Comparison of ENCODE assay signal across 15 cellular contexts in genomic region chr1:224510880-224511645, GRCh38.
DNase-seq lines count a peak whose midpoint lies in the region; ATAC-seq and TF ChIP-seq lines count a peak whose summit lies in the region.
"Had no signal": no experiment of that assay in that cellular context is flagged by ENCODE, and none has a peak within 500 bp of the region (broad histone marks: within the 10 kb centered on the region; RNA-seq: fewer than 3 reads in every experiment).

No MANE protein-coding gene starts in this region.

- no peak overlapping the region for H3K4me2 ChIP-seq in GM23338

- TF ChIP-seq CTCF in AG10803 (conservative IDR thresholded peaks at IDR 0.05; ENCODE audit: low read length) (no peak), GM23338 (conservative IDR thresholded peaks at IDR 0.05; ENCODE audit: low read depth in 2 of 2) (no peak), tibial nerve (IDR thresholded peaks at IDR 0.05) (no peak)

- no peak for TF ChIP-seq POLR2A in tibial nerve (IDR thresholded peaks at IDR 0.05)

- peak; percentile 64 for DNase-seq in AG10803 (ENCODE audit: low read depth)
- DNase-seq in GM23338 (ENCODE audit: low spot score) = no peak
- peak; percentile 29 for DNase-seq in SK-N-DZ (ENCODE audit: low spot score)
- peak; percentile 87 for DNase-seq in fibroblast of peridontal ligament (ENCODE audit: extremely low read depth)
- no peak for DNase-seq in tibial nerve (ENCODE audit: low spot score in 2 of 2)
- DNase-seq in NCI-H345 treated with DMSO at 0.1 percent for 48 hours (lab: John Stamatoyannopoulos, UW; ENCODE audit: unreplicated experiment) = no peak
- no peak for DNase-seq in NCI-H446 (lab: John Stamatoyannopoulos, UW)
- DNase-seq in stimulated activated CD4-positive, alpha-beta T cell treated with anti-CD3 and anti-CD28 coated beads, Interleukin-4, amount 100 ng/mL, for 4 hours = no peak
- DNase-seq: activated CD4-positive, alpha-beta T cell treated with anti-CD3 and anti-CD28 coated beads for 1 hour; NCI-H1048; NCI-H510A treated with DMSO at 0.1 percent for 48 hours; posterior cingulate gyrus; SHP77 treated with DMSO at 0.1 percent for 48 hours had no signal

- no peaks in the 10 kb centered on the region for H3K9me3 ChIP-seq in tibial nerve

- H3K4me3 ChIP-seq in AG10803 (ENCODE audit: low read length) = no peak overlapping the region
- no peak overlapping the region for H3K4me3 ChIP-seq in GM23338
- H3K4me3 ChIP-seq in tibial nerve = no peak overlapping the region

- H3K9me3 Mint-ChIP-seq in GM23338 = no peaks in the 10 kb centered on the region
- H3K9me3 Mint-ChIP-seq: mesothelial cell of epicardium; stimulated activated effector memory CD8-positive, alpha-beta T cell treated with anti-CD3 and anti-CD28 coated beads, Interleukin-12 subunit alpha, Interleukin-12 subunit beta, amount 100 ng/mL, for 72 hours had no signal

- H3K4me1 Mint-ChIP-seq in GM23338 = peaks cover 18% of the 10 kb centered on the region

- H3K27ac ChIP-seq in GM23338 (ENCODE audit: low read depth) = no peak overlapping the region
- H3K27ac ChIP-seq in tibial nerve = no peak overlapping the region

- no peaks in the 10 kb centered on the region for H3F3A ChIP-seq in GM23338 (replicated peaks; ENCODE audit: low read depth)

- WGBS in tibial nerve, 2 donors = 65 to 66% methylated on average over 4 of the region's 4 CpGs

- H3K9me2 ChIP-seq in GM23338 (ENCODE audit: insufficient read depth) = no peaks in the 10 kb centered on the region

- H3K36me3 ChIP-seq in GM23338 (ENCODE audit: insufficient read depth) (no peaks in the 10 kb centered on the region), tibial nerve (no peaks in the 10 kb centered on the region)

- H2AFZ ChIP-seq in GM23338 = peak overlapping the region; percentile 63; the same call in 1 of the 2 replicates

- no peak overlapping the region for H3K27ac Mint-ChIP-seq in GM23338
- H3K27ac Mint-ChIP-seq: mesothelial cell of epicardium had no signal

- no peaks in the 10 kb centered on the region for H4K20me1 ChIP-seq in GM23338 (replicated peaks; ENCODE audit: insufficient read depth)

- ATAC-seq in GM23338 = no peak
- ATAC-seq: stimulated activated effector memory CD8-positive, alpha-beta T cell treated with anti-CD3 and anti-CD28 coated beads, Interleukin-12 subunit alpha, Interleukin-12 subunit beta, amount 100 ng/mL, for 72 hours had no signal

- H3K36me3 Mint-ChIP-seq in GM23338 (ENCODE audit: low read depth) = no peaks in the 10 kb centered on the region
- H3K36me3 Mint-ChIP-seq: mesothelial cell of epicardium; stimulated activated effector memory CD8-positive, alpha-beta T cell treated with anti-CD3 and anti-CD28 coated beads, Interleukin-12 subunit alpha, Interleukin-12 subunit beta, amount 100 ng/mL, for 72 hours had no signal

- no peak for TF ChIP-seq EP300 in tibial nerve (IDR thresholded peaks at IDR 0.05)

- H3K79me2 ChIP-seq in GM23338 (replicated peaks; ENCODE audit: insufficient read depth) = no peaks in the 10 kb centered on the region

- peaks cover 12% of the 10 kb centered on the region for H3K27me3 Mint-ChIP-seq in GM23338 (ENCODE audit: insufficient read depth, low read depth, poor library complexity)

- H3K4me3 Mint-ChIP-seq in GM23338 = no peak overlapping the region
- H3K4me3 Mint-ChIP-seq: mesothelial cell of epicardium; stimulated activated effector memory CD8-positive, alpha-beta T cell treated with anti-CD3 and anti-CD28 coated beads, Interleukin-12 subunit alpha, Interleukin-12 subunit beta, amount 100 ng/mL, for 72 hours had no signal

- H3K4me1 ChIP-seq in GM23338 (ENCODE audit: insufficient read depth) (peaks cover 6% of the 10 kb centered on the region), tibial nerve (peaks cover 0 to 17% (median 0%) of the 10 kb centered on the region in 4 donors)

- H3K27me3 ChIP-seq in GM23338 (ENCODE audit: insufficient read depth) = no peaks in the 10 kb centered on the region
- H3K27me3 ChIP-seq in tibial nerve = no peaks in the 10 kb centered on the region

TF ChIP-seq in GM23338, 12 proteins besides CTCF, POLR2A, EP300 and RAD21 (continues in another document):
- no peak for TF ChIP-seq CREB1 (CRISPR knock-in tag; IDR thresholded peaks at IDR 0.05; ENCODE audit: low read depth)
- TF ChIP-seq STAT1 (IDR thresholded peaks at IDR 0.05; ENCODE audit: unreplicated experiment) = no peak
- TF ChIP-seq JUNB (IDR thresholded peaks at IDR 0.05; ENCODE audit: unreplicated experiment) = no peak
- TF ChIP-seq EZH2phosphoT487 (IDR thresholded peaks at IDR 0.05; ENCODE audit: unreplicated experiment) = no peak
- TF ChIP-seq ZNF114 (CRISPR knock-in tag; IDR thresholded peaks at IDR 0.05) = no peak
- TF ChIP-seq ZNF462 (CRISPR knock-in tag; IDR thresholded peaks at IDR 0.05) = no peak
- no peak for TF ChIP-seq ETS1 (IDR thresholded peaks at IDR 0.05)
- TF ChIP-seq EZH2 (IDR thresholded peaks at IDR 0.05; ENCODE audit: low read depth, unreplicated experiment) = no peak
- no peak for TF ChIP-seq ZNF331 (CRISPR knock-in tag; IDR thresholded peaks at IDR 0.05; ENCODE audit: low read depth)
- no peak for TF ChIP-seq POLR2AphosphoS5 (IDR thresholded peaks at IDR 0.05; ENCODE audit: low read depth)
- TF ChIP-seq NANOG (IDR thresholded peaks at IDR 0.05; ENCODE audit: borderline replicate concordance) = no peak

Comparison
In these comparisons a context has a peak if more than half of its experiments do, and no peak if none do; other contexts are left out.
1. DNase-seq: peak in AG10803 (single experiment), SK-N-DZ (single experiment) and fibroblast of peridontal ligament (single experiment); none in GM23338 (single experiment), tibial nerve (0 of 2), NCI-H345 treated with DMSO at 0.1 percent for 48 hours (single experiment), NCI-H446 (0 of 2) and stimulated activated CD4-positive, alpha-beta T cell treated with anti-CD3 and anti-CD28 coated beads, Interleukin-4, amount 100 ng/mL, for 4 hours (0 of 2).